Comparison of ENCODE assay signal across 15 cellular contexts in the genomic region with DNA sequence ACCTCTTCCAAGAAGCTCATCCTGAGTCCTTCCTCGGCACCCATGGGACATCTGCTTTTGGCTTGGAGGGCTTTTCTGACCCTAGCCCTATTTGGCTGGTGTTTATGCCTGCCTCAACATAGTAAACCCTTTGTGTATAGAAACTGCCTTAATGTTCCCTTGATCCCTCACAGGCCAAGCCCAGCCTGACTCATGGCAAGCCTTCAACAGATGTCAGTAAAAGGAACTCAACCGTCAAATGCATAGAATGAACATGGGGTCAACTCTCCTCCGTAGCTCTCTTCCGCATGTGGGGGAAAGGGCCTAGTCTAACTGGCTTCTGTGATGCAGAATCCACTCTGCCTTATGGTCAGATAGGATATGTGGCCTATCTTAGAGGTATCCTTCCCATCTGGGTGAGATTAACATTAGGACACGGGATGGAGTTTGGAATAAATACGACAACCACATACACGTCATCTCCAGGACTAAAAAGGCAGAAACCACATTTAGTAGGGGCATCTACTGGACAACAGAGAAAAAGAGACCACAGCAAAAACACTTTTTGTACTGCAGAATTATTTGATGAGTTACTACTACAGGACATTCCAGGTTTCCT. TPM values are rescaled to one million over a fixed set of nuclear protein-coding genes. Genes with fewer than 3 reads are reported as not detected.
A peak's percentile ranks its signal among the peaks of the same experiment; 100 is the strongest.
DNase-seq lines count a peak whose midpoint lies in the region; ATAC-seq, FAIRE-seq and TF ChIP-seq lines count a peak whose summit lies in the region.
"Had no signal": no experiment of that assay in that cellular context is flagged by ENCODE, and none has a peak within 500 bp of the region (broad histone marks: within the 10 kb centered on the region; RNA-seq: fewer than 3 reads in every experiment).

No MANE protein-coding gene starts in this region.

- no peak overlapping the region for H2AK5ac ChIP-seq in mesendoderm (ENCODE audit: low read length)

- no peaks in the 10 kb centered on the region for H3K36me3 ChIP-seq in right atrium auricular region
- no peaks in the 10 kb centered on the region for H3K36me3 ChIP-seq in astrocyte (ENCODE audit: insufficient read depth, low read length)
- H3K36me3 ChIP-seq in gastroesophageal sphincter, result no peaks in the 10 kb centered on the region
- no peaks in the 10 kb centered on the region for H3K36me3 ChIP-seq in vagina
- no peaks in the 10 kb centered on the region for H3K36me3 ChIP-seq in mesendoderm (ENCODE audit: control insufficient read depth, insufficient read depth, low read length)
- no peaks in the 10 kb centered on the region for H3K36me3 ChIP-seq in SJCRH30
- H3K36me3 ChIP-seq: MG63 had no signal

- H4K20me1 ChIP-seq in astrocyte (ENCODE audit: insufficient read depth, low read length), result peaks cover 8% of the 10 kb centered on the region

- peak overlapping the region; percentile 94 for H3K4me2 ChIP-seq in astrocyte (ENCODE audit: low read length)
- no peak overlapping the region for H3K4me2 ChIP-seq in mesendoderm (ENCODE audit: low read length)

- H4K8ac ChIP-seq in mesendoderm (ENCODE audit: low read depth, low read length), result no peak overlapping the region

- H3K36me3 Mint-ChIP-seq in astrocyte (ENCODE audit: low read depth, unreplicated experiment), result no peaks in the 10 kb centered on the region

- peak overlapping the region; percentile 82 for H3K4me3 Mint-ChIP-seq in astrocyte (ENCODE audit: unreplicated experiment)

- no peak overlapping the region for H3K4ac ChIP-seq in mesendoderm (ENCODE audit: low read depth, low read length)

- H2BK120ac ChIP-seq in mesendoderm (ENCODE audit: low read depth, low read length), result no peak overlapping the region

- intact Hi-C loops in left cardiac atrium (cut with DNase I), result loop anchor here in 1 of 2 donors (5.0 kb wide), 1 partner anchor 85 kb away; no protein-coding TSS in a partner anchor
- intact Hi-C loops in vagina (cut with DNase I), result loop anchor here (1.0 to 10.0 kb wide), 2 partner anchors 104 to 167 kb away; no protein-coding TSS in a partner anchor

- peaks cover 18% of the 10 kb centered on the region for H3K27me3 Mint-ChIP-seq in astrocyte (ENCODE audit: low read depth, unreplicated experiment)

- no peaks in the 10 kb centered on the region for H3K79me1 ChIP-seq in mesendoderm (ENCODE audit: low read length)

- H3K4me1 ChIP-seq in right atrium auricular region (peaks cover 0 to 52% of the 10 kb centered on the region in 2 donors), astrocyte (ENCODE audit: insufficient read depth, low read length) (peaks cover 31% of the 10 kb centered on the region), gastroesophageal sphincter (peaks cover 0 to 58% (median 0%) of the 10 kb centered on the region in 3 donors), vagina (peaks cover 26% of the 10 kb centered on the region), mesendoderm (ENCODE audit: control insufficient read depth, low read depth, low read length) (no peaks in the 10 kb centered on the region), SJCRH30 (no peaks in the 10 kb centered on the region)

- no peak overlapping the region for H3K9ac ChIP-seq in astrocyte (ENCODE audit: low read length)
- H3K9ac ChIP-seq in mesendoderm (ENCODE audit: low read length), result no peak overlapping the region

- no peak for FAIRE-seq in astrocyte (lab: Jason Lieb, UNC)
- FAIRE-seq: endometrium had no signal

- TF ChIP-seq POLR2A in gastroesophageal sphincter (IDR thresholded peaks at IDR 0.05), result no peak
- no peak for TF ChIP-seq POLR2A in vagina (IDR thresholded peaks at IDR 0.05)

- H3K27ac ChIP-seq in right atrium auricular region, result peak overlapping the region; percentile 88 to 96
- H3K27ac ChIP-seq in astrocyte (ENCODE audit: low read depth, low read length), result no peak overlapping the region
- peak overlapping the region in 3 of 4 donors; percentile 92 to 97 (median 96) for H3K27ac ChIP-seq in gastroesophageal sphincter
- peak overlapping the region; percentile 88 for H3K27ac ChIP-seq in vagina
- H3K27ac ChIP-seq in mesendoderm (ENCODE audit: low read depth, low read length), result no peak overlapping the region
- H3K27ac ChIP-seq in SJCRH30, result no peak overlapping the region

- ATAC-seq in left cardiac atrium (no peak), gastroesophageal sphincter (no peak)

- H3K9me3 ChIP-seq in right atrium auricular region, result no peaks in the 10 kb centered on the region
- no peaks in the 10 kb centered on the region for H3K9me3 ChIP-seq in astrocyte (ENCODE audit: insufficient read depth, low read depth, low read length)
- H3K9me3 ChIP-seq in gastroesophageal sphincter, result no peaks in the 10 kb centered on the region
- H3K9me3 ChIP-seq in vagina, result no peaks in the 10 kb centered on the region
- H3K9me3 ChIP-seq in SJCRH30 (replicated peaks), result no peaks in the 10 kb centered on the region
- H3K9me3 ChIP-seq: MG63 had no signal

- TF ChIP-seq EP300 in gastroesophageal sphincter (IDR thresholded peaks at IDR 0.05), result no peak

- no peak overlapping the region for H3K23ac ChIP-seq in mesendoderm (ENCODE audit: low read length)

- TF ChIP-seq CTCF in right atrium auricular region (IDR thresholded peaks at IDR 0.05) (no peak), astrocyte (IDR thresholded peaks at IDR 0.05; ENCODE audit: insufficient read depth, low read depth, low read length) (no peak), gastroesophageal sphincter (IDR thresholded peaks at IDR 0.05) (no peak), vagina (IDR thresholded peaks at IDR 0.05) (no peak)

- DNase-seq in right atrium auricular region (ENCODE audit: low spot score) (no peak), left cardiac atrium (no peak), astrocyte (ENCODE audit: low read depth) (no peak), vagina (ENCODE audit: extremely low spot score in 2 of 2) (no peak), mesendoderm (no peak), SJCRH30 (no peak)
- DNase-seq in activated CD4-positive, CD25-positive, alpha-beta regulatory T cell treated with anti-CD3 and anti-CD28 coated beads, Interleukin-2, amount 50 U/mL, for 72 hours, result no peak
- DNase-seq: activated gamma-delta T cell; central memory CD4-positive, alpha-beta T cell; DMS153; hippocampal formation; MG63; NCI-H2029 treated with DMSO at 0.1 percent for 48 hours had no signal

- H2BK15ac ChIP-seq in mesendoderm (replicated peaks; ENCODE audit: low read depth), result no peak overlapping the region

- no peak overlapping the region for H3K18ac ChIP-seq in mesendoderm (ENCODE audit: low read length)

- H3K4me3 ChIP-seq in right atrium auricular region, result no peak overlapping the region
- no peak overlapping the region for H3K4me3 ChIP-seq in astrocyte (ENCODE audit: insufficient read depth, low read depth, low read length)
- no peak overlapping the region for H3K4me3 ChIP-seq in gastroesophageal sphincter
- H3K4me3 ChIP-seq in vagina, result no peak overlapping the region
- no peak overlapping the region for H3K4me3 ChIP-seq in mesendoderm (ENCODE audit: low read length)
- no peak overlapping the region for H3K4me3 ChIP-seq in SJCRH30
- H3K4me3 ChIP-seq: MG63 had no signal

- no peaks in the 10 kb centered on the region for H3K9me3 Mint-ChIP-seq in astrocyte (ENCODE audit: unreplicated experiment)

- no peak overlapping the region for H2AFZ ChIP-seq in astrocyte (ENCODE audit: low read depth, low read length)

- H3K79me2 ChIP-seq in astrocyte (ENCODE audit: insufficient read depth, low read length), result peaks cover 13% of the 10 kb centered on the region
- H3K79me2 ChIP-seq in mesendoderm (ENCODE audit: control insufficient read depth, insufficient read depth, low read length), result no peaks in the 10 kb centered on the region

- no peak overlapping the region for H4K5ac ChIP-seq in mesendoderm (ENCODE audit: low read length)

- H3K27ac Mint-ChIP-seq in astrocyte (ENCODE audit: unreplicated experiment), result no peak overlapping the region

- H3K27me3 ChIP-seq in right atrium auricular region, result no peaks in the 10 kb centered on the region
- no peaks in the 10 kb centered on the region for H3K27me3 ChIP-seq in astrocyte (ENCODE audit: insufficient read depth, low read length)
- H3K27me3 ChIP-seq in gastroesophageal sphincter, result peaks cover 7% of the 10 kb centered on the region
- H3K27me3 ChIP-seq in vagina, result no peaks in the 10 kb centered on the region
- H3K27me3 ChIP-seq in mesendoderm (ENCODE audit: insufficient read depth, low read length, poor library complexity), result peaks cover 21% of the 10 kb centered on the region
- peaks cover 3% of the 10 kb centered on the region for H3K27me3 ChIP-seq in SJCRH30

- no peak overlapping the region for H3K56ac ChIP-seq in mesendoderm (ENCODE audit: low read length)

- peaks cover 12% of the 10 kb centered on the region for H3K4me1 Mint-ChIP-seq in astrocyte (ENCODE audit: low read depth, unreplicated experiment)

- WGBS in gastroesophageal sphincter (ENCODE audit: low coverage in 1 of 2), 2 donors, result 88 to 92% methylated on average over 4 to 6 of the region's 7 CpGs
- WGBS in mesendoderm (ENCODE audit: extremely low coverage, insufficient coverage, low lambda C conversion rate), result no CpG with 5 or more reads among the region's 7 CpGs

- no peak overlapping the region for H2BK5ac ChIP-seq in mesendoderm (ENCODE audit: low read length)

RNA-seq across cellular contexts. Expression of a gene that starts 2.5 kb away (rescaled TPM):
- total RNA-seq in right atrium auricular region, result 10 to 100 TPM; 39.2 to 49.4 TPM
- 10 to 100 TPM; 33.8 to 51.2 TPM for total RNA-seq in left cardiac atrium
- 5.5 and 5.8 TPM in 2 replicates for total RNA-seq in astrocyte
- 10 to 100 TPM; 11.8 to 46.5 (median 21.7) TPM for total RNA-seq in gastroesophageal sphincter
- total RNA-seq in vagina, result 37.6 TPM
- polyA plus RNA-seq in mesendoderm (2013, experiment 1 of 2), result 0.34 TPM
- polyA plus RNA-seq in mesendoderm (2013, experiment 2 of 2), result 0.41 TPM
- total RNA-seq in SJCRH30 (2014; rRNA removed; shearing (Covaris generic)), result 0.02 and 0.03 TPM in 2 replicates

Comparison
In these comparisons a context has a peak if more than half of its experiments do, and no peak if none do; other contexts are left out.
1. H3K27ac ChIP-seq: peak in right atrium auricular region (2 of 2), gastroesophageal sphincter (3 of 4) and vagina (single experiment); none in astrocyte (single experiment), mesendoderm (single experiment) and SJCRH30 (single experiment).